Comparison of ENCODE assay signal across 3 cellular contexts in the genomic region with DNA sequence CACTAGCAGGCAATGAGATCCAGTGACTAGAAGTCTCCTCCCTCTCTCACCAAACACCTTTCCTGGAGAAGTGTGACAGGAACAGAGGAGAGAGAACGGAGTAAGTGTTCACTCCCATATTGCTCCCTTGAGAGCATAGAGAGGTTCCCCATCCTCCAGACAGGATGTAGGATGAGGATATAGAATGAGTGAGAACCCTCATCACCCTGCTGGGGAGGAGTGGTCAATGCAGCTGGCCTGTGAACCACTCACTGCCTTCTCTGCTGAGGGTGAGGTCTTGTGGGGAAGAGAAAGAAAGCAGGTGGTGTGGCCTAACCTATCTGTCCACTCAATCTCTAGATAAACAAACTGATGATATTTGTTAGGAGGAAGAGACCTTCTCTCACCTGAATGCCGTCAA.
TF ChIP-seq lines count a peak whose summit lies in the region.

No MANE protein-coding gene starts in this region.

TF ChIP-seq in SK-N-SH, 30 proteins besides CTCF, POLR2A, EP300 and RAD21 (continued from another document):
- TF ChIP-seq USF1 (IDR thresholded peaks at IDR 0.05; ENCODE audit: borderline replicate concordance, low read depth) (no peak), FOSL2 (IDR thresholded peaks at IDR 0.05; ENCODE audit: borderline replicate concordance, low read depth) (no peak), TCF12 (IDR thresholded peaks at IDR 0.05) (no peak), TEAD4 (IDR thresholded peaks at IDR 0.05; ENCODE audit: borderline replicate concordance, insufficient read depth) (no peak), NRF1 (IDR thresholded peaks at IDR 0.05; ENCODE audit: low read depth, low read length) (no peak), YY1 (IDR thresholded peaks at IDR 0.05; ENCODE audit: low read depth) (no peak), MAX (IDR thresholded peaks at IDR 0.05; ENCODE audit: low read depth) (no peak), ELF1 (IDR thresholded peaks at IDR 0.05) (no peak), GABPA (IDR thresholded peaks at IDR 0.05; ENCODE audit: low read depth) (no peak), CHD2 (IDR thresholded peaks at IDR 0.05; ENCODE audit: low read length, partially characterized antibody) (no peak), MEF2A (IDR thresholded peaks at IDR 0.05; ENCODE audit: borderline replicate concordance, low read depth) (no peak), TAF1 (IDR thresholded peaks at IDR 0.05; ENCODE audit: borderline replicate concordance, low read depth, low read length) (no peak), SMC3 (IDR thresholded peaks at IDR 0.05; ENCODE audit: low read depth, low read length) (no peak), EZH2phosphoT487 (IDR thresholded peaks at IDR 0.05; ENCODE audit: borderline replicate concordance, low read depth) (no peak), POLR2AphosphoS5 (IDR thresholded peaks at IDR 0.05; ENCODE audit: low read depth, low read length) (no peak), FOXJ3 (CRISPR knock-in tag; IDR thresholded peaks at IDR 0.05) (no peak), RCOR1 (IDR thresholded peaks at IDR 0.05; ENCODE audit: low read length) (no peak)
- TF ChIP-seq, protein P1, sequence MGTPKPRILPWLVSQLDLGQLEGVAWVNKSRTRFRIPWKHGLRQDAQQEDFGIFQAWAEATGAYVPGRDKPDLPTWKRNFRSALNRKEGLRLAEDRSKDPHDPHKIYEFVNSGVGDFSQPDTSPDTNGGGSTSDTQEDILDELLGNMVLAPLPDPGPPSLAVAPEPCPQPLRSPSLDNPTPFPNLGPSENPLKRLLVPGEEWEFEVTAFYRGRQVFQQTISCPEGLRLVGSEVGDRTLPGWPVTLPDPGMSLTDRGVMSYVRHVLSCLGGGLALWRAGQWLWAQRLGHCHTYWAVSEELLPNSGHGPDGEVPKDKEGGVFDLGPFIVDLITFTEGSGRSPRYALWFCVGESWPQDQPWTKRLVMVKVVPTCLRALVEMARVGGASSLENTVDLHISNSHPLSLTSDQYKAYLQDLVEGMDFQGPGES (IDR thresholded peaks at IDR 0.05; ENCODE audit: low read depth, low read length), result no peak
- TF ChIP-seq, protein P2, sequence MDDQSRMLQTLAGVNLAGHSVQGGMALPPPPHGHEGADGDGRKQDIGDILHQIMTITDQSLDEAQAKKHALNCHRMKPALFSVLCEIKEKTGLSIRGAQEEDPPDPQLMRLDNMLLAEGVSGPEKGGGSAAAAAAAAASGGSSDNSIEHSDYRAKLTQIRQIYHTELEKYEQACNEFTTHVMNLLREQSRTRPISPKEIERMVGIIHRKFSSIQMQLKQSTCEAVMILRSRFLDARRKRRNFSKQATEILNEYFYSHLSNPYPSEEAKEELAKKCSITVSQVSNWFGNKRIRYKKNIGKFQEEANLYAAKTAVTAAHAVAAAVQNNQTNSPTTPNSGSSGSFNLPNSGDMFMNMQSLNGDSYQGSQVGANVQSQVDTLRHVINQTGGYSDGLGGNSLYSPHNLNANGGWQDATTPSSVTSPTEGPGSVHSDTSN (IDR thresholded peaks at IDR 0.05), result no peak

TF ChIP-seq in SK-N-SH treated with all-trans-retinoic acid at 6 μM for 48 hours, 23 proteins besides CTCF, POLR2A, EP300 and RAD21:
- no peak for TF ChIP-seq CREB5 (CRISPR knock-in tag; IDR thresholded peaks at IDR 0.05; ENCODE audit: low read depth)
- no peak for TF ChIP-seq ZFP30 (CRISPR knock-in tag; IDR thresholded peaks at IDR 0.05)
- no peak for TF ChIP-seq SNAI2 (CRISPR knock-in tag; IDR thresholded peaks at IDR 0.05)
- TF ChIP-seq RARB (CRISPR knock-in tag; IDR thresholded peaks at IDR 0.05), result no peak
- no peak for TF ChIP-seq POU6F1 (CRISPR knock-in tag; IDR thresholded peaks at IDR 0.05; ENCODE audit: borderline replicate concordance, low read depth)
- TF ChIP-seq ZC3H10 (CRISPR knock-in tag; IDR thresholded peaks at IDR 0.05), result no peak
- TF ChIP-seq OSR1 (CRISPR knock-in tag; IDR thresholded peaks at IDR 0.05), result no peak
- no peak for TF ChIP-seq ZFP3 (CRISPR knock-in tag; IDR thresholded peaks at IDR 0.05)
TF ChIP-seq in SK-N-SH treated with all-trans-retinoic acid at 6 μM for 48 hours: peak in this region for 0.

TF ChIP-seq in H1, 55 proteins besides CTCF, POLR2A, EP300 and RAD21 (continued from another document):
- no peak for TF ChIP-seq CHD7 (IDR thresholded peaks at IDR 0.05; ENCODE audit: insufficient replicate concordance, low read length)
- TF ChIP-seq SRF (IDR thresholded peaks at IDR 0.05; ENCODE audit: low read depth, low read length), result no peak
- TF ChIP-seq HDAC2 (IDR thresholded peaks at IDR 0.05; ENCODE audit: borderline replicate concordance in 1 of 2, low read depth in 2 of 2, low read length in 2 of 2), result no peak
- TF ChIP-seq SUZ12 (IDR thresholded peaks at IDR 0.05; ENCODE audit: low read length), result no peak
- no peak for TF ChIP-seq TEAD4 (IDR thresholded peaks at IDR 0.05; ENCODE audit: low read depth, low read length)
- TF ChIP-seq NANOG (IDR thresholded peaks at IDR 0.05; ENCODE audit: insufficient read depth, low read depth, low read length, poor library complexity, severe bottlenecking), result no peak
- TF ChIP-seq EZH2 (IDR thresholded peaks at IDR 0.05; ENCODE audit: low read depth, low read length, severe bottlenecking), result no peak
- no peak for TF ChIP-seq SIRT6 (IDR thresholded peaks at IDR 0.05; ENCODE audit: low read length)
- TF ChIP-seq CEBPB (IDR thresholded peaks at IDR 0.05; ENCODE audit: low read depth, low read length), result no peak
- TF ChIP-seq YY1 (IDR thresholded peaks at IDR 0.05; ENCODE audit: low read depth, low read length), result no peak
